1 cellular context compared by ENCODE assay signal in the genomic region with DNA sequence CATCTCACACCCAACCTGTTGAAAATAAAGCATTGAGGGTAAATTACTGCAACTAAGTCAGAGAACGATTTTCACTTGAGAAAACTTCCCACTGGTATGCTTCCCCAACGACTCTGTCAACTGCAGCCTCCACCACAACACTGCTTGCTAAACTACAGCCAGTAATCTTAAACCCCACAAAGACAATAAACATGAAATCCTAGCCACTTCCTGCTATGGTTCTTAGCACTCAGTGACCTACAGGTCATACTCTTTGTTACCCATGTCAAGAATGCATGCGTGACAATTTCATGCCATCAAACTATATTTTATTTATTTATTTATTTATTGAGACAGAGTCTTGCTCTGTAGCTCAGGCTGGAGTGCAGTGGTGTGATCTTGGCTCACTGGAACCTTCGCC.
TF ChIP-seq lines count a peak whose summit lies in the region.

No MANE protein-coding gene starts in this region.

TF ChIP-seq in GM12878, 131 proteins besides CTCF, POLR2A, EP300 and RAD21 (continued from another document):
- TF ChIP-seq ZNF687 (IDR thresholded peaks at IDR 0.05) (peak; percentile 28; the same call in 1 of the 2 replicates), NFYA (IDR thresholded peaks at IDR 0.05; ENCODE audit: borderline replicate concordance, low read depth, low read length) (no peak), IRF4 (IDR thresholded peaks at IDR 0.05; ENCODE audit: low read depth, low read length) (no peak), RAD51 (IDR thresholded peaks at IDR 0.05) (no peak), NR2F1 (conservative IDR thresholded peaks at IDR 0.05) (peak; percentile 62; the same call in 1 of the 2 replicates)
- TF ChIP-seq, protein P1, sequence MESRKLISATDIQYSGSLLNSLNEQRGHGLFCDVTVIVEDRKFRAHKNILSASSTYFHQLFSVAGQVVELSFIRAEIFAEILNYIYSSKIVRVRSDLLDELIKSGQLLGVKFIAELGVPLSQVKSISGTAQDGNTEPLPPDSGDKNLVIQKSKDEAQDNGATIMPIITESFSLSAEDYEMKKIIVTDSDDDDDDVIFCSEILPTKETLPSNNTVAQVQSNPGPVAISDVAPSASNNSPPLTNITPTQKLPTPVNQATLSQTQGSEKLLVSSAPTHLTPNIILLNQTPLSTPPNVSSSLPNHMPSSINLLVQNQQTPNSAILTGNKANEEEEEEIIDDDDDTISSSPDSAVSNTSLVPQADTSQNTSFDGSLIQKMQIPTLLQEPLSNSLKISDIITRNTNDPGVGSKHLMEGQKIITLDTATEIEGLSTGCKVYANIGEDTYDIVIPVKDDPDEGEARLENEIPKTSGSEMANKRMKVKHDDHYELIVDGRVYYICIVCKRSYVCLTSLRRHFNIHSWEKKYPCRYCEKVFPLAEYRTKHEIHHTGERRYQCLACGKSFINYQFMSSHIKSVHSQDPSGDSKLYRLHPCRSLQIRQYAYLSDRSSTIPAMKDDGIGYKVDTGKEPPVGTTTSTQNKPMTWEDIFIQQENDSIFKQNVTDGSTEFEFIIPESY (IDR thresholded peaks at IDR 0.05) = no peak
TF ChIP-seq in GM12878: peak in this region for 2.
